Comparison of ENCODE assay signal across 22 cellular contexts in the genomic region with DNA sequence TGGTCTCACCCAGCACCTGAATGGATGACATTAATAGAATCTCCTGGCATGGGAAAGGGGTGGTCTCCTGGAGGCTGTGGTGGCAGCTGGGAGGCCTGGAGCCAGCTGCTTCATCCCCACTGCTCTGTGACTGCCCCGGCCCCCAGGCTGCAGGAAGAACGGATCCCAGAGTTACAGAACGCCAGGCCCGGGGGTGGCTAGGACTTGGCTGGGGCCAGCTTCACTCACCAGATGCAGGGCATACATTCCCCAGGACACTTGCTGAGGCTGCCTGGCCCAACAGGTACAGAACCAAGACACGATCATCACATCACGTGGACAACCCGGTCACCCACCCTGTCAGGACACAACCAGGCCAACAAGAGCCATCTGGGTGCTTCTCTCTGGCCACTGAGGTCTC.
DNase-seq lines count a peak whose midpoint lies in the region; ATAC-seq and TF ChIP-seq lines count a peak whose summit lies in the region.
"Had no signal": no experiment of that assay in that cellular context is flagged by ENCODE, and none has a peak within 500 bp of the region (broad histone marks: within the 10 kb centered on the region; RNA-seq: fewer than 3 reads in every experiment).

No MANE protein-coding gene starts in this region.

- H2BK120ac ChIP-seq in neuronal stem cell (ENCODE audit: low read depth, low read length) = no peak overlapping the region

- H3K4me2 ChIP-seq in neuronal stem cell (ENCODE audit: insufficient read depth, low read length, poor library complexity, severe bottlenecking) = no peak overlapping the region
- H3K4me2 ChIP-seq: A549; BLaER1 treated with 17β-estradiol and CSF1 and Interleukin-3, amounts not matched to agents 10 nM and 100 nM had no signal

- H3K14ac ChIP-seq in neuronal stem cell (ENCODE audit: low read length) = no peak overlapping the region

- no peaks in the 10 kb centered on the region for H3K4me1 Mint-ChIP-seq in chondrocyte (ENCODE audit: low read depth)
- H3K4me1 Mint-ChIP-seq: CD8-positive, alpha-beta memory T cell had no signal

- H3K4me1 ChIP-seq in neuronal stem cell (ENCODE audit: control insufficient read depth in 2 of 2, insufficient read depth in 1 of 2, low read depth in 1 of 2, low read length in 2 of 2) (no peaks in the 10 kb centered on the region), sigmoid colon (no peaks in the 10 kb centered on the region), aorta (ENCODE audit: control insufficient read depth in 1 of 2, insufficient read depth in 2 of 2, low read length in 2 of 2) (no peaks in the 10 kb centered on the region)
- H3K4me1 ChIP-seq: A549, BE2C, HAP-1 had no signal

- WGBS in neuronal stem cell (ENCODE audit: extremely low coverage in 2 of 2, insufficient read length in 2 of 2, insufficient replicate concordance in 1 of 2), 2 donors = no CpG with 5 or more reads among the region's 7 CpGs
- WGBS in sigmoid colon, 2 donors = 91% methylated on average over 7 of the region's 7 CpGs
- 89 to 92% methylated on average over 7 of the region's 7 CpGs for WGBS in aorta, 2 donors

- no peak overlapping the region for H2AFZ ChIP-seq in neuronal stem cell (ENCODE audit: low read length)

- H2BK12ac ChIP-seq in neuronal stem cell (ENCODE audit: low read length) = no peak overlapping the region

- no peak for TF ChIP-seq EP300 in sigmoid colon (IDR thresholded peaks at IDR 0.05)

- H3K23ac ChIP-seq in neuronal stem cell (ENCODE audit: low read depth, low read length, poor library complexity) = no peak overlapping the region

- no peak overlapping the region for H4K8ac ChIP-seq in neuronal stem cell (ENCODE audit: low read depth, low read length)

- no peaks in the 10 kb centered on the region for H3K36me3 ChIP-seq in neuronal stem cell (replicated peaks in 1 of 2; ENCODE audit: control insufficient read depth in 2 of 2, insufficient read depth in 2 of 2, low read length in 2 of 2)
- H3K36me3 ChIP-seq in sigmoid colon = no peaks in the 10 kb centered on the region
- H3K36me3 ChIP-seq in aorta (ENCODE audit: control insufficient read depth in 1 of 2, insufficient read depth in 2 of 2, low read length in 1 of 2) = no peaks in the 10 kb centered on the region
- H3K36me3 ChIP-seq: BE2C, HAP-1 had no signal

- no peak for TF ChIP-seq POLR2A in sigmoid colon (IDR thresholded peaks at IDR 0.05)

- no peak overlapping the region for H4K91ac ChIP-seq in neuronal stem cell (ENCODE audit: low read depth, low read length, poor library complexity)

- H3K9me3 Mint-ChIP-seq in chondrocyte (ENCODE audit: low read depth) = peaks cover 19% of the 10 kb centered on the region
- H3K9me3 Mint-ChIP-seq: CD4-positive, alpha-beta T cell had no signal

- H3K9ac ChIP-seq in neuronal stem cell (ENCODE audit: low read depth, low read length, poor library complexity) = no peak overlapping the region
- H3K9ac ChIP-seq: BLaER1 treated with 17β-estradiol and CSF1 and Interleukin-3, amounts not matched to agents 10 nM and 100 nM had no signal

- H2BK5ac ChIP-seq in neuronal stem cell (ENCODE audit: low read length) = no peak overlapping the region

- no peak for TF ChIP-seq CTCF in chondrocyte (IDR thresholded peaks at IDR 0.05)
- no peak for TF ChIP-seq CTCF in sigmoid colon (IDR thresholded peaks at IDR 0.05)

- H3K9me3 ChIP-seq in neuronal stem cell (replicated peaks in 1 of 2; ENCODE audit: control insufficient read depth in 2 of 2, insufficient read depth in 1 of 2, low read depth in 1 of 2, low read length in 2 of 2) (no peaks in the 10 kb centered on the region), sigmoid colon (no peaks in the 10 kb centered on the region), aorta (ENCODE audit: control insufficient read depth, low read length) (no peaks in the 10 kb centered on the region)
- H3K9me3 ChIP-seq: A549, BE2C, HAP-1 had no signal

- intact Hi-C loops in sigmoid colon (cut with DNase I) (no loop called here), aorta (cut with DNase I) (no loop called here)

- no peaks in the 10 kb centered on the region for H3K36me3 Mint-ChIP-seq in chondrocyte (ENCODE audit: low read depth)
- H3K36me3 Mint-ChIP-seq: CD14-positive monocyte; CD8-positive, alpha-beta memory T cell had no signal

- H3K27me3 ChIP-seq in neuronal stem cell (ENCODE audit: control insufficient read depth in 3 of 3, insufficient read depth in 3 of 3, low read depth in 1 of 3, low read length in 3 of 3) (no peaks in the 10 kb centered on the region), sigmoid colon (no peaks in the 10 kb centered on the region), aorta (ENCODE audit: control insufficient read depth in 1 of 2, insufficient read depth in 2 of 2, low read length in 1 of 2) (no peaks in the 10 kb centered on the region)
- H3K27me3 ChIP-seq: BE2C; BLaER1 treated with 17β-estradiol and CSF1 and Interleukin-3, amounts not matched to agents 10 nM and 100 nM had no signal

- H3K4me3 ChIP-seq in neuronal stem cell (ENCODE audit: low read length in 2 of 2) (no peak overlapping the region), sigmoid colon (no peak overlapping the region), aorta (ENCODE audit: low read length in 2 of 2) (no peak overlapping the region)
- H3K4me3 ChIP-seq: A549; BLaER1 treated with 17β-estradiol and CSF1 and Interleukin-3, amounts not matched to agents 10 nM and 100 nM; HAP-1 had no signal

- H3K4me3 Mint-ChIP-seq in chondrocyte (ENCODE audit: unreplicated experiment) = no peak overlapping the region
- H3K4me3 Mint-ChIP-seq: CD14-positive monocyte; CD4-positive, alpha-beta T cell; CD8-positive, alpha-beta memory T cell; HFFc6 had no signal

- H3K27ac ChIP-seq in neuronal stem cell (replicated peaks; ENCODE audit: low read length) = no peak overlapping the region
- H3K27ac ChIP-seq in sigmoid colon = no peak overlapping the region
- no peak overlapping the region for H3K27ac ChIP-seq in aorta (ENCODE audit: low read depth in 1 of 2, low read length in 2 of 2)
- H3K27ac ChIP-seq: A549; BLaER1 treated with 17β-estradiol and CSF1 and Interleukin-3, amounts not matched to agents 10 nM and 100 nM had no signal

- no peak overlapping the region for H2BK15ac ChIP-seq in neuronal stem cell (ENCODE audit: low read length)

- H3K18ac ChIP-seq in neuronal stem cell (ENCODE audit: low read length) = peak overlapping the region; percentile 50

- peak; percentile 82 for DNase-seq in chondrocyte (ENCODE audit: low spot score)
- no peak for DNase-seq in neuronal stem cell (ENCODE audit: low spot score)
- DNase-seq in sigmoid colon = peak; percentile 51
- DNase-seq in aorta = peak; percentile 23 to 59
- DNase-seq in central memory CD4-positive, alpha-beta T cell = no peak
- no peak for DNase-seq in NCI-H446 (lab: John Stamatoyannopoulos, UW)
- DNase-seq: 8988T; ACHN; AML-193; BE2C; CD4-positive, alpha-beta T cell; CD8-positive, alpha-beta memory T cell; DMS 273 treated with DMSO at 0.1 percent for 48 hours; DMS79 treated with DMSO at 0.1 percent for 48 hours; GF-D8; GOT3; HFFc6 had no signal

- peak overlapping the region; percentile 22 for H2AK5ac ChIP-seq in neuronal stem cell (ENCODE audit: low read depth, low read length)

- no peak for ATAC-seq in aorta (ENCODE audit: low FRiP score)
- no peak for ATAC-seq in HG03135 (IDR thresholded peaks at IDR 0.05; ENCODE audit: unreplicated experiment)
- ATAC-seq: A549 had no signal

- H3K4ac ChIP-seq in neuronal stem cell (ENCODE audit: low read length) = no peak overlapping the region

- no peaks in the 10 kb centered on the region for H3K79me1 ChIP-seq in neuronal stem cell (ENCODE audit: low read depth, low read length)

- H3K27me3 Mint-ChIP-seq in chondrocyte (ENCODE audit: low read depth) = no peaks in the 10 kb centered on the region

- H3K27ac Mint-ChIP-seq in chondrocyte (ENCODE audit: unreplicated experiment) = no peak overlapping the region
- H3K27ac Mint-ChIP-seq: CD4-positive, alpha-beta T cell; CD8-positive, alpha-beta memory T cell; HFFc6 had no signal

Comparison
In these comparisons a context has a peak if more than half of its experiments do, and no peak if none do; other contexts are left out.
1. DNase-seq: peak in chondrocyte (single experiment), sigmoid colon (single experiment) and aorta (2 of 2); none in neuronal stem cell (single experiment), central memory CD4-positive, alpha-beta T cell (single experiment) and NCI-H446 (0 of 2).